In the genomic region with DNA sequence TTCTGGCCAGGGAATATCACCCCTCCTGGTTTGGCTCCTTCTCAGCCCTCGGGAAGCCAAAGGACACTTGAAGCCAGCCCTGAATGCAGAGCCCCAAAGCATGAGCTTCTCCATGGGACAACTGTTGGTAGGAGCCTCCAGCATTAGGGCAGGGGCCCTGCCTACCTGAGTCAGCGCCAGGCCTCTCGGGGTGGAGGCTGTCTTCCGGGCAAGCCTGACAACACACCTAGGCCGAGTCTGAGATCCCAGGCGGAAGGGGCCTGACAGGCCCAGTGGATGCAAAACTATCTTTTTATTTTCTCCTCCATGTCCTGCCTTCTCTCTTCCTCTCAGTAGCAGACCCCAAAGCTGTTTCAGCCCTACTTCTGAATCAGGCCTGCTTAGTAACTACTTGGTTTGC, we compare ENCODE assay signal across 11 cellular contexts. TPM values are rescaled to one million over a fixed set of nuclear protein-coding genes. Genes with fewer than 3 reads are reported as not detected.
DNase-seq lines count a peak whose midpoint lies in the region; ATAC-seq and FAIRE-seq lines count a peak whose summit lies in the region.
"Had no signal": no experiment of that assay in that cellular context is flagged by ENCODE, and none has a peak within 500 bp of the region (broad histone marks: within the 10 kb centered on the region; RNA-seq: fewer than 3 reads in every experiment).

No MANE protein-coding gene starts in this region.

- H3K4me1 ChIP-seq in iPS-18a (ENCODE audit: control insufficient read depth, low read depth, low read length) (peaks cover 22% of the 10 kb centered on the region), small intestine (ENCODE audit: control insufficient read depth in 2 of 2, insufficient read depth in 1 of 2, low read depth in 1 of 2, low read length in 1 of 2) (peaks cover 3 to 4% of the 10 kb centered on the region in 2 donors)

- H3K27me3 Mint-ChIP-seq in activated T-helper 2 cell treated with anti-CD3 and anti-CD28 coated beads, Interferon-gamma antibody, Interleukin-2, Interleukin-4, amounts not matched to agents 10 μg/mL and 5 μg/mL and 100 μg/mL, durations not matched to agents 14 hours and 24 hours and 36 hours (ENCODE audit: low read depth): no peaks in the 10 kb centered on the region

- 27 to 61% (median 44%) methylated on average over 6 of the region's 6 CpGs for WGBS in small intestine, 3 donors

- no peak overlapping the region for H3K4me3 ChIP-seq in iPS-18a (ENCODE audit: low read length)
- peak overlapping the region in 1 of 2 donors; percentile 66 for H3K4me3 ChIP-seq in small intestine (ENCODE audit: low read depth in 1 of 2, low read length in 2 of 2)

- H3K9me3 ChIP-seq in iPS-18a (ENCODE audit: control insufficient read depth, low read depth, low read length): no peaks in the 10 kb centered on the region
- H3K9me3 ChIP-seq in small intestine (ENCODE audit: control insufficient read depth, low read depth): no peaks in the 10 kb centered on the region
- H3K9me3 ChIP-seq: ovary had no signal

- H3K9ac ChIP-seq in iPS-18a (ENCODE audit: low read length): peak overlapping the region; percentile 41

- no peak for ATAC-seq in GM21717 (IDR thresholded peaks at IDR 0.05; ENCODE audit: unreplicated experiment)

- peaks cover 62% of the 10 kb centered on the region for H3K4me1 Mint-ChIP-seq in activated T-helper 2 cell treated with anti-CD3 and anti-CD28 coated beads, Interferon-gamma antibody, Interleukin-2, Interleukin-4, amounts not matched to agents 10 μg/mL and 5 μg/mL and 100 μg/mL, durations not matched to agents 14 hours and 24 hours and 36 hours (ENCODE audit: low read depth)

- H3K9me3 Mint-ChIP-seq in activated T-helper 2 cell treated with anti-CD3 and anti-CD28 coated beads, Interferon-gamma antibody, Interleukin-2, Interleukin-4, amounts not matched to agents 10 μg/mL and 5 μg/mL and 100 μg/mL, durations not matched to agents 14 hours and 24 hours and 36 hours: no peaks in the 10 kb centered on the region

- no peak for FAIRE-seq in small intestine (lab: Jason Lieb, UNC)

- peaks cover 31% of the 10 kb centered on the region for H3K36me3 Mint-ChIP-seq in activated T-helper 2 cell treated with anti-CD3 and anti-CD28 coated beads, Interferon-gamma antibody, Interleukin-2, Interleukin-4, amounts not matched to agents 10 μg/mL and 5 μg/mL and 100 μg/mL, durations not matched to agents 14 hours and 24 hours and 36 hours (ENCODE audit: low read depth)

- H3K27ac Mint-ChIP-seq in activated T-helper 2 cell treated with anti-CD3 and anti-CD28 coated beads, Interferon-gamma antibody, Interleukin-2, Interleukin-4, amounts not matched to agents 10 μg/mL and 5 μg/mL and 100 μg/mL, durations not matched to agents 14 hours and 24 hours and 36 hours: peak overlapping the region; percentile 46

- DNase-seq in HPDE6-E6E7 (ENCODE audit: extremely low spot score) (peak; percentile 87), small intestine (peak; percentile 80), NCI-H524 treated with DMSO at 0.1 percent for 48 hours (lab: John Stamatoyannopoulos, UW) (no peak)
- DNase-seq in activated T-helper 2 cell treated with anti-CD3 and anti-CD28 coated beads, Interferon-gamma antibody, Interleukin-2, Interleukin-4, amounts not matched to agents 10 μg/mL and 5 μg/mL and 100 μg/mL, durations not matched to agents 14 hours and 24 hours and 36 hours (ENCODE audit: low spot score): no peak
- no peak for DNase-seq in activated effector memory CD4-positive, alpha-beta T cell treated with anti-CD3 and anti-CD28 coated beads, Interleukin-2, amount 50 U/mL, for 16 hours
- no peak for DNase-seq in stimulated activated CD4-positive, alpha-beta T cell treated with anti-CD3 and anti-CD28 coated beads, Interleukin-4, amount 100 ng/mL, for 24 hours
- DNase-seq: NCI-H1105, SHP77 treated with DMSO at 0.1 percent for 48 hours had no signal

- intact Hi-C loops in activated T-helper 2 cell treated with anti-CD3 and anti-CD28 coated beads, Interferon-gamma antibody, Interleukin-2, Interleukin-4, amounts not matched to agents 10 μg/mL and 5 μg/mL and 100 μg/mL, durations not matched to agents 14 hours and 24 hours and 36 hours (cut with micrococcal nuclease): no loop called here

- H3K36me3 ChIP-seq in iPS-18a (ENCODE audit: control insufficient read depth, low read depth, low read length) (no peaks in the 10 kb centered on the region), small intestine (ENCODE audit: control insufficient read depth in 2 of 2, insufficient read depth in 2 of 2, low read length in 2 of 2) (peaks cover 0 to 2% of the 10 kb centered on the region in 2 donors)
- H3K36me3 ChIP-seq: ovary had no signal

- H3K27ac ChIP-seq in iPS-18a (ENCODE audit: low read length) (no peak overlapping the region), small intestine (ENCODE audit: low read depth in 1 of 2, low read length in 1 of 2) (peak overlapping the region; percentile 96 to 97)

- H3K4me3 Mint-ChIP-seq in activated T-helper 2 cell treated with anti-CD3 and anti-CD28 coated beads, Interferon-gamma antibody, Interleukin-2, Interleukin-4, amounts not matched to agents 10 μg/mL and 5 μg/mL and 100 μg/mL, durations not matched to agents 14 hours and 24 hours and 36 hours (ENCODE audit: low read depth): peak overlapping the region; percentile 91

- H3K27me3 ChIP-seq in iPS-18a (ENCODE audit: control insufficient read depth, insufficient read depth, low read length) (no peaks in the 10 kb centered on the region), small intestine (ENCODE audit: control insufficient read depth in 2 of 2, insufficient read depth in 2 of 2, low read length in 2 of 2) (no peaks in the 10 kb centered on the region)
- H3K27me3 ChIP-seq: ovary had no signal

RNA-seq across cellular contexts. Expression of gene RCOR2, which starts 27.6 kb away (rescaled TPM):
- total RNA-seq in activated T-helper 2 cell treated with anti-CD3 and anti-CD28 coated beads, Interferon-gamma antibody, Interleukin-2, Interleukin-4, amounts not matched to agents 10 μg/mL and 5 μg/mL and 100 μg/mL, durations not matched to agents 14 hours and 24 hours and 36 hours: 0.41 and 0.43 TPM in 2 replicates
- 1 to 10 TPM in 2 of 3 donors, not detected in 1; 1.3 to 2.1 TPM for polyA plus RNA-seq in small intestine

RNA-seq across cellular contexts. Expression of gene NAA40, which starts 49.5 kb away (rescaled TPM):
- total RNA-seq in activated T-helper 2 cell treated with anti-CD3 and anti-CD28 coated beads, Interferon-gamma antibody, Interleukin-2, Interleukin-4, amounts not matched to agents 10 μg/mL and 5 μg/mL and 100 μg/mL, durations not matched to agents 14 hours and 24 hours and 36 hours: 29.9 and 30.3 TPM in 2 replicates
- 10 to 100 TPM; 13.1 to 36.2 (median 16.5) TPM for polyA plus RNA-seq in small intestine

RNA-seq across cellular contexts. Expression of gene MARK2, which starts 50.4 kb away (rescaled TPM):
- total RNA-seq in activated T-helper 2 cell treated with anti-CD3 and anti-CD28 coated beads, Interferon-gamma antibody, Interleukin-2, Interleukin-4, amounts not matched to agents 10 μg/mL and 5 μg/mL and 100 μg/mL, durations not matched to agents 14 hours and 24 hours and 36 hours: 36.5 and 38.8 TPM in 2 replicates
- 10 to 100 TPM; 25.9 to 29.5 (median 26.6) TPM for polyA plus RNA-seq in small intestine

Comparison
In these comparisons a context has a peak if more than half of its experiments do, and no peak if none do; other contexts are left out.
1. DNase-seq: peak in HPDE6-E6E7 (single experiment) and small intestine (single experiment); none in activated T-helper 2 cell treated with anti-CD3 and anti-CD28 coated beads, Interferon-gamma antibody, Interleukin-2, Interleukin-4, amounts not matched to agents 10 μg/mL and 5 μg/mL and 100 μg/mL, durations not matched to agents 14 hours and 24 hours and 36 hours (single experiment), NCI-H524 treated with DMSO at 0.1 percent for 48 hours (single experiment), activated effector memory CD4-positive, alpha-beta T cell treated with anti-CD3 and anti-CD28 coated beads, Interleukin-2, amount 50 U/mL, for 16 hours (single experiment) and stimulated activated CD4-positive, alpha-beta T cell treated with anti-CD3 and anti-CD28 coated beads, Interleukin-4, amount 100 ng/mL, for 24 hours (single experiment).